In the genomic region with DNA sequence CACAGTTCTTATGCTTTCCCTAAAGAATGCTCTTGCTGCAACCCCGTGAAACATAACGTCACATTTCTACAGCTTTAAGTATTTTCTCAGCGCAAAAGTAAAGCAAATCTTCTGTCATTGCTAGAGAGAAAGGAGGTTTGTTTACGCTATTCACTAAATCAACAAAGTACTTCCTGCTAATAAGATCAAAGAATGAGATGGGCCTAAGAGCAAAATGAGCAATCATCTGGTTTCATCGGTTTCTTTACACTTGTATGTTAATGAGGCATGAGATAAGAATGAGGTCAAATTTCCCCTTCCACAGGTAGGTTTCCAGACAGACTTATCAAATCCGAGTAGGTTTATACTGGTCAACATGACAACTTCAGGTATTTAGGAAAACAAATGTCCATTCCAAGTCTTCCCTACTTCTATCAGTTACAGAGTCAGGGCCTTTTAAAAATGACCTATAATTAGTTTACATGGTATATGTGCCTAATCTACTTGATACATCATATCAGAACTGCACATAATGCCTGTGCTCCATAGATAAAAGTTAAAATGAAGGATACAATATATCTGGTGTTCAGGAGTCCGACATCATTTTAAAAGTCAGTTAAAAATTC, we compare ENCODE assay signal across 1 cellular context.
TF ChIP-seq lines count a peak whose summit lies in the region.

No MANE protein-coding gene starts in this region.

TF ChIP-seq in SK-N-SH treated with all-trans-retinoic acid at 6 μM for 48 hours, 23 proteins besides CTCF, POLR2A, EP300 and RAD21 (continued from another document):
- TF ChIP-seq, protein P1, sequence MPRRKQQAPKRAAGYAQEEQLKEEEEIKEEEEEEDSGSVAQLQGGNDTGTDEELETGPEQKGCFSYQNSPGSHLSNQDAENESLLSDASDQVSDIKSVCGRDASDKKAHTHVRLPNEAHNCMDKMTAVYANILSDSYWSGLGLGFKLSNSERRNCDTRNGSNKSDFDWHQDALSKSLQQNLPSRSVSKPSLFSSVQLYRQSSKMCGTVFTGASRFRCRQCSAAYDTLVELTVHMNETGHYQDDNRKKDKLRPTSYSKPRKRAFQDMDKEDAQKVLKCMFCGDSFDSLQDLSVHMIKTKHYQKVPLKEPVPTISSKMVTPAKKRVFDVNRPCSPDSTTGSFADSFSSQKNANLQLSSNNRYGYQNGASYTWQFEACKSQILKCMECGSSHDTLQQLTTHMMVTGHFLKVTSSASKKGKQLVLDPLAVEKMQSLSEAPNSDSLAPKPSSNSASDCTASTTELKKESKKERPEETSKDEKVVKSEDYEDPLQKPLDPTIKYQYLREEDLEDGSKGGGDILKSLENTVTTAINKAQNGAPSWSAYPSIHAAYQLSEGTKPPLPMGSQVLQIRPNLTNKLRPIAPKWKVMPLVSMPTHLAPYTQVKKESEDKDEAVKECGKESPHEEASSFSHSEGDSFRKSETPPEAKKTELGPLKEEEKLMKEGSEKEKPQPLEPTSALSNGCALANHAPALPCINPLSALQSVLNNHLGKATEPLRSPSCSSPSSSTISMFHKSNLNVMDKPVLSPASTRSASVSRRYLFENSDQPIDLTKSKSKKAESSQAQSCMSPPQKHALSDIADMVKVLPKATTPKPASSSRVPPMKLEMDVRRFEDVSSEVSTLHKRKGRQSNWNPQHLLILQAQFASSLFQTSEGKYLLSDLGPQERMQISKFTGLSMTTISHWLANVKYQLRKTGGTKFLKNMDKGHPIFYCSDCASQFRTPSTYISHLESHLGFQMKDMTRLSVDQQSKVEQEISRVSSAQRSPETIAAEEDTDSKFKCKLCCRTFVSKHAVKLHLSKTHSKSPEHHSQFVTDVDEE (CRISPR knock-in tag; IDR thresholded peaks at IDR 0.05), result no peak
- TF ChIP-seq, protein P2, sequence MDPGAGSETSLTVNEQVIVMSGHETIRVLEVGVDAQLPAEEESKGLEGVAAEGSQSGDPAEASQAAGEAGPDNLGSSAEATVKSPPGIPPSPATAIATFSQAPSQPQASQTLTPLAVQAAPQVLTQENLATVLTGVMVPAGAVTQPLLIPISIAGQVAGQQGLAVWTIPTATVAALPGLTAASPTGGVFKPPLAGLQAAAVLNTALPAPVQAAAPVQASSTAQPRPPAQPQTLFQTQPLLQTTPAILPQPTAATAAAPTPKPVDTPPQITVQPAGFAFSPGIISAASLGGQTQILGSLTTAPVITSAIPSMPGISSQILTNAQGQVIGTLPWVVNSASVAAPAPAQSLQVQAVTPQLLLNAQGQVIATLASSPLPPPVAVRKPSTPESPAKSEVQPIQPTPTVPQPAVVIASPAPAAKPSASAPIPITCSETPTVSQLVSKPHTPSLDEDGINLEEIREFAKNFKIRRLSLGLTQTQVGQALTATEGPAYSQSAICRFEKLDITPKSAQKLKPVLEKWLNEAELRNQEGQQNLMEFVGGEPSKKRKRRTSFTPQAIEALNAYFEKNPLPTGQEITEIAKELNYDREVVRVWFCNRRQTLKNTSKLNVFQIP (CRISPR knock-in tag; IDR thresholded peaks at IDR 0.05; ENCODE audit: borderline replicate concordance, low read depth), result no peak
- no peak for TF ChIP-seq ZC3H10 (CRISPR knock-in tag; IDR thresholded peaks at IDR 0.05)
- TF ChIP-seq ZNF8 (CRISPR knock-in tag; IDR thresholded peaks at IDR 0.05), result no peak
- TF ChIP-seq ZFP3 (CRISPR knock-in tag; IDR thresholded peaks at IDR 0.05), result no peak
- no peak for TF ChIP-seq ZNF70 (CRISPR knock-in tag; IDR thresholded peaks at IDR 0.05)
- no peak for TF ChIP-seq SNAI2 (CRISPR knock-in tag; IDR thresholded peaks at IDR 0.05)
- no peak for TF ChIP-seq ISL1 (CRISPR knock-in tag; IDR thresholded peaks at IDR 0.05)
